8 cellular contexts compared by ENCODE assay signal in the genomic region with DNA sequence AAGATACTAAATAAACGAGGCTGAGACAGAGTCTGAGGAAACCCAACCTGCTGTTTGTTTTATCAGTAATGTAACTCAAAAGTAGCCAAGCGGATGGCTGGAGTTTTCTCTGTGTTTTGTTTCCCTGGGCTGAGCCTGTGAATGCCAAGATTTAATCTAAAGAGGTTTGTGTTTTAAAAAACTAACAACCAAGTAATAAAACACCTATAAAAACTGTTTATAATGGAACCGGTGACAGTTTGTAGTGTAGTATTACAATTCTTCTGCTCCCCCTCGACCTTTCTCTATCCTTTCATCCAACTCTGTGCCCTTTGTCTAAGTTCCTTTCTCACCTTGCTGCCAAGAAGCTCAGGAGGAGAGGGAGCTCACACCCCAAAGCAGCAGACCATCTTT. TPM values are rescaled to one million over a fixed set of nuclear protein-coding genes. Genes with fewer than 3 reads are reported as not detected.
DNase-seq lines count a peak whose midpoint lies in the region; ATAC-seq and TF ChIP-seq lines count a peak whose summit lies in the region.

No MANE protein-coding gene starts in this region.

- WGBS in HUES64 = 81% methylated on average over 2 of the region's 4 CpGs

- TF ChIP-seq CTCF in CD4-positive, alpha-beta T cell (IDR thresholded peaks at IDR 0.05) = no peak
- no peak for TF ChIP-seq CTCF in neutrophil (IDR thresholded peaks at IDR 0.05)
- TF ChIP-seq CTCF in GM13976 (IDR thresholded peaks at IDR 0.05; ENCODE audit: borderline replicate concordance, control extremely low read depth, extremely low read depth, insufficient read depth, missing control alignments) = no peak

- no peak overlapping the region for H3K9ac ChIP-seq in HUES64 (ENCODE audit: low read depth, low read length)

- POLR2A ChIA-PET in CD4-positive, alpha-beta T cell (lab: Charles Lee) = interaction anchor here (0.6 to 3.5 kb wide), 6 partner anchors 31 to 647 kb away, joined by 3 to 28 read pairs (median 4); a partner anchor contains a TSS

- H3K27ac ChIP-seq in CD4-positive, alpha-beta T cell (ENCODE audit: low read depth, low read length) = peak overlapping the region; percentile 79
- H3K27ac ChIP-seq in HUES64 (ENCODE audit: low read depth, low read length) (no peak overlapping the region), neutrophil (peak overlapping the region; percentile 21)

- H3K4me1 Mint-ChIP-seq in CD4-positive, alpha-beta T cell (ENCODE audit: low read depth) = peaks cover 49% of the 10 kb centered on the region
- H3K4me1 Mint-ChIP-seq in central memory CD8-positive, alpha-beta T cell = peaks cover 37% of the 10 kb centered on the region

- H3K9me3 ChIP-seq in CD4-positive, alpha-beta T cell (ENCODE audit: control insufficient read depth, low read length) = no peaks in the 10 kb centered on the region
- H3K9me3 ChIP-seq in HUES64 (ENCODE audit: insufficient read depth, low read depth, low read length) (no peaks in the 10 kb centered on the region), neutrophil (no peaks in the 10 kb centered on the region)

- intact Hi-C loops in CD4-positive, alpha-beta T cell (cut with DNase I, micrococcal nuclease) = loop anchor here (2.0 to 10.0 kb wide), 5 partner anchors 191 to 949 kb away; a partner anchor contains a TSS

- no peak for ATAC-seq in CD4-positive, alpha-beta T cell (ENCODE audit: poor library complexity)
- ATAC-seq in central memory CD8-positive, alpha-beta T cell (replicated peaks; ENCODE audit: extremely low read depth, poor library complexity, severe bottlenecking) = no peak
- ATAC-seq in HG03442 (IDR thresholded peaks at IDR 0.05; ENCODE audit: unreplicated experiment) = no peak

- DNase-seq in CD4-positive, alpha-beta T cell = no peak
- DNase-seq in central memory CD8-positive, alpha-beta T cell (ENCODE audit: low spot score in 2 of 2) = no peak
- DNase-seq in cerebellum (ENCODE audit: low spot score) (no peak), GM13976 (ENCODE audit: low spot score) (no peak), anterior cingulate cortex (lab: John Stamatoyannopoulos, UW) (no peak)

- CTCF ChIA-PET in CD4-positive, alpha-beta T cell (lab: Charles Lee) = no interaction called here

- peak overlapping the region; percentile 69 for H3K27ac Mint-ChIP-seq in CD4-positive, alpha-beta T cell
- peak overlapping the region; percentile 68 for H3K27ac Mint-ChIP-seq in central memory CD8-positive, alpha-beta T cell (ENCODE audit: low read depth)

- no peaks in the 10 kb centered on the region for H3K36me3 ChIP-seq in HUES64 (ENCODE audit: insufficient read depth, low read length)
- no peaks in the 10 kb centered on the region for H3K36me3 ChIP-seq in neutrophil

- no peaks in the 10 kb centered on the region for H3K27me3 ChIP-seq in CD4-positive, alpha-beta T cell (ENCODE audit: control insufficient read depth, insufficient read depth, low read length)
- no peaks in the 10 kb centered on the region for H3K27me3 ChIP-seq in HUES64 (ENCODE audit: insufficient read depth, low read length)
- no peaks in the 10 kb centered on the region for H3K27me3 ChIP-seq in neutrophil

- H3K4me3 Mint-ChIP-seq in CD4-positive, alpha-beta T cell = peak overlapping the region; percentile 78
- H3K4me3 Mint-ChIP-seq in central memory CD8-positive, alpha-beta T cell = peak overlapping the region; percentile 87

- H3K4me1 ChIP-seq in HUES64 (ENCODE audit: insufficient read depth, low read length) = peaks cover 15% of the 10 kb centered on the region
- peaks cover 20 to 27% of the 10 kb centered on the region in 2 experiments for H3K4me1 ChIP-seq in neutrophil (ENCODE audit: control insufficient read depth in 1 of 2, insufficient read depth in 1 of 2, low read depth in 1 of 2, low read length in 1 of 2)

- H3K27me3 Mint-ChIP-seq in CD4-positive, alpha-beta T cell = no peaks in the 10 kb centered on the region
- no peaks in the 10 kb centered on the region for H3K27me3 Mint-ChIP-seq in central memory CD8-positive, alpha-beta T cell

- H3K36me3 Mint-ChIP-seq in CD4-positive, alpha-beta T cell (ENCODE audit: low read depth) = peaks cover 4% of the 10 kb centered on the region
- peaks cover 16% of the 10 kb centered on the region for H3K36me3 Mint-ChIP-seq in central memory CD8-positive, alpha-beta T cell (ENCODE audit: insufficient read depth)

- no peaks in the 10 kb centered on the region for H3K9me3 Mint-ChIP-seq in CD4-positive, alpha-beta T cell
- no peaks in the 10 kb centered on the region for H3K9me3 Mint-ChIP-seq in central memory CD8-positive, alpha-beta T cell

- in situ Hi-C loops in GM13976 (cut with MboI; ENCODE audit: low sequenced_read_pairs, unreplicated experiment) = no loop called here

- peak overlapping the region; percentile 75 for H3K4me3 ChIP-seq in HUES64 (ENCODE audit: low read length)
- no peak overlapping the region for H3K4me3 ChIP-seq in neutrophil (ENCODE audit: low read depth in 1 of 2, low read length in 1 of 2)

RNA-seq across cellular contexts. Expression of a gene that starts 2.6 kb away (rescaled TPM):
- total RNA-seq in CD4-positive, alpha-beta T cell = 10 to 100 TPM; 70.3 to 74.2 TPM
- 15.5 TPM for polyA plus RNA-seq in HUES64 (2013, experiment 1 of 2)
- 13.9 TPM for polyA plus RNA-seq in HUES64 (2013, experiment 2 of 2)
- 136 TPM for total RNA-seq in cerebellum
